Comparison of ENCODE assay signal across 18 cellular contexts in the genomic region with DNA sequence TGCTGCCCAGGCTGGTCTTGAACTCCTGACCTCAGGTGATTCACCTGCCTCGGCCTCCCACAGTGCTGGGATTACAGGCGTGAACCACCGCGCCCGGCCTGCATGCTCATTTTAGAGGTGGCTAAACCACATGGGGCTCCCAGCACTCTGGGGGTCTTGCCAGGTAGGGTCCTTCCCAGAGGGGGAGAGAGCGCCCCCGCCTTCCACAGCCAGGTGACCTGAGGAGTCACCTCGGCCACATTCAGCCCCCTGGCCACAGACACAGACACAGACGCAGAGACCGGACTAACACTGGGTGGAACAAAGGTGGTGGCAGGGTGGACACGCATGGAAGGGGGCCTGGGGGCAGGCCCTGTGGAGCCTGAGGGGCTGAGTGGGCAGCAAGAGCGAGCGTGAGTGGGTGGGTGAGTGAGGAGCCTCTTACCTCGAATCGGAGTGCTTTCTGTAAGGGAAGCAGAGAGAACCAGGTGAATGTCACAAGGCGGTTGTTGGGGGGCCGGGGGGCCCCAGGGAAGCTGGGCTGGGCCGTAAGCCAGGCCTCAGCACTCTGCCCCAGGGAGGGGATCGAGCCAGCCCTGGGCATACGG.
"Had no signal": no experiment of that assay in that cellular context is flagged by ENCODE, and none has a peak within 500 bp of the region (broad histone marks: within the 10 kb centered on the region; RNA-seq: fewer than 3 reads in every experiment).

No MANE protein-coding gene starts in this region.

- H3K27me3 Mint-ChIP-seq: activated naive CD8-positive, alpha-beta T cell treated with anti-CD3 and anti-CD28 coated beads, Interleukin-2, amount 10 ng/mL, durations not matched to agents 7 days and 5 days; stimulated activated naive CD8-positive, alpha-beta T cell treated with anti-CD3 and anti-CD28 coated beads, Interleukin-15, amount 100 ng/mL, for 72 hours had no signal

- ATAC-seq: activated CD4-positive, CD25-positive, alpha-beta regulatory T cell treated with anti-CD3 and anti-CD28 coated beads, Interleukin-2, amount 50 U/mL, for 24 hours; left lung; natural killer cell; psoas muscle; right lobe of liver; stimulated activated naive CD8-positive, alpha-beta T cell treated with anti-CD3 and anti-CD28 coated beads, Interleukin-15, amount 100 ng/mL, for 72 hours had no signal

- H3K27ac ChIP-seq: brain microvascular endothelial cell, left lung, psoas muscle, right lobe of liver, thoracic aorta had no signal

- H3K4me3 ChIP-seq: left lung, psoas muscle, right lobe of liver, thoracic aorta had no signal

- H3K36me3 ChIP-seq: right lobe of liver had no signal

- H3K36me3 Mint-ChIP-seq: activated naive CD8-positive, alpha-beta T cell treated with anti-CD3 and anti-CD28 coated beads, Interleukin-2, amount 10 ng/mL, durations not matched to agents 7 days and 5 days; memory B cell; natural killer cell had no signal

- H3K9me3 ChIP-seq: psoas muscle, right lobe of liver had no signal

- H3K27me3 ChIP-seq: brain microvascular endothelial cell, left lung, right lobe of liver had no signal

- H3K27ac Mint-ChIP-seq: activated naive CD8-positive, alpha-beta T cell treated with anti-CD3 and anti-CD28 coated beads, Interleukin-2, amount 10 ng/mL, durations not matched to agents 7 days and 5 days; memory B cell; natural killer cell had no signal

- H3K4me1 Mint-ChIP-seq: activated naive CD8-positive, alpha-beta T cell treated with anti-CD3 and anti-CD28 coated beads, Interleukin-2, amount 10 ng/mL, durations not matched to agents 7 days and 5 days; memory B cell; stimulated activated naive CD8-positive, alpha-beta T cell treated with anti-CD3 and anti-CD28 coated beads, Interleukin-15, amount 100 ng/mL, for 72 hours had no signal

- H3K4me3 Mint-ChIP-seq: activated naive CD8-positive, alpha-beta T cell treated with anti-CD3 and anti-CD28 coated beads, Interleukin-2, amount 10 ng/mL, durations not matched to agents 7 days and 5 days; memory B cell; natural killer cell; stimulated activated naive CD8-positive, alpha-beta T cell treated with anti-CD3 and anti-CD28 coated beads, Interleukin-15, amount 100 ng/mL, for 72 hours had no signal

- DNase-seq: activated CD4-positive, alpha-beta T cell treated with anti-CD3 and anti-CD28 coated beads, Interleukin-2, amount 50 U/mL, for 1 hour; activated naive CD4-positive, alpha-beta T cell; activated naive CD8-positive, alpha-beta T cell treated with anti-CD3 and anti-CD28 coated beads, Interleukin-2, amount 10 ng/mL, durations not matched to agents 7 days and 5 days; activated T-cell treated with anti-CD3 and anti-CD28 coated beads for 4 hours; anterior cingulate cortex; brain microvascular endothelial cell; cortex of kidney; effector memory CD4-positive, alpha-beta T cell; islet precursor cell; natural killer cell; psoas muscle; right lobe of liver; stimulated activated naive CD8-positive, alpha-beta T cell treated with anti-CD3 and anti-CD28 coated beads, Interleukin-15, amount 100 ng/mL, for 72 hours; T-helper 9 cell had no signal

- H3K4me1 ChIP-seq: left lung, psoas muscle, right lobe of liver had no signal
